Comparison of ENCODE assay signal across 1 cellular context in genomic region chr6:41748542-41748941, GRCh38.
TF ChIP-seq lines count a peak whose summit lies in the region.

No MANE protein-coding gene starts in this region.

TF ChIP-seq in IMR-90, 13 proteins besides CTCF, POLR2A, EP300 and RAD21:
- TF ChIP-seq ELK1 (IDR thresholded peaks at IDR 0.05; ENCODE audit: borderline replicate concordance, low read depth, low read length) (no peak), BHLHE40 (IDR thresholded peaks at IDR 0.05; ENCODE audit: low read depth, low read length) (no peak), USF2 (IDR thresholded peaks at IDR 0.05; ENCODE audit: low read depth, low read length) (no peak), MAZ (IDR thresholded peaks at IDR 0.05; ENCODE audit: borderline replicate concordance, low read depth, low read length) (no peak), RFX5 (IDR thresholded peaks at IDR 0.05; ENCODE audit: low read depth, low read length) (no peak), RCOR1 (IDR thresholded peaks at IDR 0.05; ENCODE audit: insufficient replicate concordance, low read length) (no peak), MXI1 (IDR thresholded peaks at IDR 0.05; ENCODE audit: borderline replicate concordance, low read depth, low read length) (no peak), MAFK (IDR thresholded peaks at IDR 0.05; ENCODE audit: low read depth, low read length) (no peak), NFE2L2 (IDR thresholded peaks at IDR 0.05; ENCODE audit: low read depth, low read length) (no peak), CEBPB (IDR thresholded peaks at IDR 0.05; ENCODE audit: low read depth, low read length) (no peak), CHD1 (IDR thresholded peaks at IDR 0.05; ENCODE audit: low read depth, low read length) (no peak), FOS (IDR thresholded peaks at IDR 0.05; ENCODE audit: low read depth, low read length) (no peak), SMC3 (IDR thresholded peaks at IDR 0.05; ENCODE audit: low read depth, low read length) (no peak)
